8 cellular contexts compared by ENCODE assay signal in the genomic region with DNA sequence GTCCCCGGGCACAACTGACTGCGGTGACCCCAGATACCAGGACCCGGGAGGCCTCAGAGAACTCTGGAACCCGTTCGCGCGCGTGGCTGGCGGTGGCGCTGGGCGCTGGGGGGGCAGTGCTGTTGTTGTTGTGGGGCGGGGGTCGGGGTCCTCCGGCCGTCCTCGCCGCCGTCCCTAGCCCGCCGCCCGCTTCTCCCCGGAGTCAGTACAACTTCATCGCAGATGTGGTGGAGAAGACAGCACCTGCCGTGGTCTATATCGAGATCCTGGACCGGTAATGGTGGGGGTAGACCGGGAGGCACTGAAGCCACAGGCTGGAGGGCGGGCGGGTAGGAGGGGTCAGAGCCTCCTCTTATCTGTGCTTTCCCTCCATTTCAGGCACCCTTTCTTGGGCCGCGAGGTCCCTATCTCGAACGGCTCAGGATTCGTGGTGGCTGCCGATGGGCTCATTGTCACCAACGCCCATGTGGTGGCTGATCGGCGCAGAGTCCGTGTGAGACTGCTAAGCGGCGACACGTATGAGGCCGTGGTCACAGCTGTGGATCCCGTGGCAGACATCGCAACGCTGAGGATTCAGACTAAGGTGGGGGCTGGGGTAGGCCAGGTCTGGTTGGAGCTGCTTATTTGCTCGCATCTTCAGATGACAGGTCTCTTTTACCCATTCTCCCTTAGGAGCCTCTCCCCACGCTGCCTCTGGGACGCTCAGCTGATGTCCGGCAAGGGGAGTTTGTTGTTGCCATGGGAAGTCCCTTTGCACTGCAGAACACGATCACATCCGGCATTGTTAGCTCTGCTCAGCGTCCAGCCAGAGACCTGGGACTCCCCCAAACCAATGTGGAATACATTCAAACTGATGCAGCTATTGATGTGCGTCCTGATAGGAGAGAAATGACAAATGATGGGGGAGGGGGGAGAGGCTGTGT. TPM values are rescaled to one million over a fixed set of nuclear protein-coding genes. Genes with fewer than 3 reads are reported as not detected.
DNase-seq lines count a peak whose midpoint lies in the region; ATAC-seq and TF ChIP-seq lines count a peak whose summit lies in the region.

No MANE protein-coding gene starts in this region.

- H3K4me3 ChIP-seq in endodermal cell (ENCODE audit: low read length) = peak overlapping the region; percentile 99
- H3K4me3 ChIP-seq in mononuclear cell (ENCODE audit: low read length) = peak overlapping the region; percentile 76
- H3K4me3 ChIP-seq in thoracic aorta = peak overlapping the region; percentile 100

- peaks cover 35% of the 10 kb centered on the region for H3K36me3 ChIP-seq in endodermal cell (ENCODE audit: control insufficient read depth, insufficient read depth, low read length)
- H3K36me3 ChIP-seq in thoracic aorta = peaks cover 34% of the 10 kb centered on the region

- H3K27me3 ChIP-seq in endodermal cell (ENCODE audit: control insufficient read depth, insufficient read depth, low read length, poor library complexity, severe bottlenecking) (no peaks in the 10 kb centered on the region), mononuclear cell (ENCODE audit: insufficient read depth, low read length) (no peaks in the 10 kb centered on the region), thoracic aorta (replicated peaks; ENCODE audit: insufficient read depth) (no peaks in the 10 kb centered on the region)

- peak; percentile 35 for DNase-seq in DMS 273 treated with DMSO at 0.1 percent for 48 hours (lab: John Stamatoyannopoulos, UW)
- peak; percentile 45 for DNase-seq in KBM-7
- DNase-seq in activated CD4-positive, alpha-beta T cell treated with anti-CD3 and anti-CD28 coated beads, Interleukin-2, amount 50 U/mL, for 1 hour = peak; percentile 43
- peak; percentile 83 for DNase-seq in endodermal cell
- DNase-seq in thoracic aorta (ENCODE audit: low spot score) = no peak
- DNase-seq in cerebellar nuclear complex (lab: John Stamatoyannopoulos, UW) = no peak

- H3K9me3 Mint-ChIP-seq in endodermal cell = no peaks in the 10 kb centered on the region

- no peaks in the 10 kb centered on the region for H3K9me3 ChIP-seq in endodermal cell (ENCODE audit: control insufficient read depth, low read length)
- no peaks in the 10 kb centered on the region for H3K9me3 ChIP-seq in mononuclear cell (ENCODE audit: low read depth, low read length)
- no peaks in the 10 kb centered on the region for H3K9me3 ChIP-seq in thoracic aorta

- H3K27me3 Mint-ChIP-seq in endodermal cell (ENCODE audit: insufficient read depth) = no peaks in the 10 kb centered on the region

- ATAC-seq in GM21515 (IDR thresholded peaks at IDR 0.05; ENCODE audit: unreplicated experiment) (peak; percentile 28), thoracic aorta (ENCODE audit: insufficient number of reproducible peaks, low FRiP score, low read depth) (no peak)

- no peak overlapping the region for H3K27ac ChIP-seq in endodermal cell (ENCODE audit: low read depth, low read length)
- H3K27ac ChIP-seq in thoracic aorta = peak overlapping the region; percentile 65 to 81

- TF ChIP-seq CTCF in endodermal cell (conservative IDR thresholded peaks at IDR 0.05) (no peak), thoracic aorta (IDR thresholded peaks at IDR 0.05) (no peak)

- WGBS in endodermal cell (ENCODE audit: insufficient coverage in 1 of 2, insufficient read length in 1 of 2), 2 experiments = 16 to 31% methylated on average over 24 to 54 of the region's 54 CpGs

- in situ Hi-C loops in KBM-7 (cut with MboI; ENCODE audit: low pct_unique_long_range_greater_than_20kb, low sequenced_read_pairs) = no loop called here

- H3K9ac ChIP-seq in endodermal cell (ENCODE audit: extremely low read depth, low read length, poor library complexity, severe bottlenecking) = peak overlapping the region; percentile 66

- H3K4me1 ChIP-seq in endodermal cell (ENCODE audit: control insufficient read depth, insufficient read depth, low read length) (no peaks in the 10 kb centered on the region), mononuclear cell (ENCODE audit: insufficient read depth, low read length) (peaks cover 30% of the 10 kb centered on the region), thoracic aorta (ENCODE audit: control insufficient read depth in 1 of 2, low read depth in 2 of 2) (peaks cover 14 to 27% of the 10 kb centered on the region in 2 donors)

- peaks cover 7% of the 10 kb centered on the region for H3K4me1 Mint-ChIP-seq in endodermal cell

- peak overlapping the region; percentile 74 for H3K27ac Mint-ChIP-seq in endodermal cell

- peaks cover 35% of the 10 kb centered on the region for H3K36me3 Mint-ChIP-seq in endodermal cell (ENCODE audit: low read depth)

- peak overlapping the region; percentile 98 for H3K4me3 Mint-ChIP-seq in endodermal cell

RNA-seq across cellular contexts. Expression of gene HTRA2, which starts 0.8 kb away (rescaled TPM):
- total RNA-seq in endodermal cell (10 to 100 TPM; 32.8 to 38.9 TPM), mononuclear cell (17.9 TPM), thoracic aorta (10 to 100 TPM; 34.9 to 35.6 TPM)
- 27.5 TPM for polyA plus RNA-seq in endodermal cell (2013, experiment 1 of 2)
- polyA plus RNA-seq in endodermal cell (2013, experiment 2 of 2) = 26.4 TPM

RNA-seq across cellular contexts. Expression of gene AUP1, which starts 1.0 kb away (rescaled TPM):
- total RNA-seq in endodermal cell (10 to 100 TPM; 76.3 to 88.9 TPM), mononuclear cell (115 TPM), thoracic aorta (100 to 1,000 TPM in 1 of 2 donors, 10 to 100 TPM in 1; 85.5 to 113 TPM)
- 120 TPM for polyA plus RNA-seq in endodermal cell (2013, experiment 1 of 2)
- polyA plus RNA-seq in endodermal cell (2013, experiment 2 of 2) = 105 TPM

RNA-seq across cellular contexts. Expression of gene DQX1, which starts 4.5 kb away (rescaled TPM):
- total RNA-seq in endodermal cell = 1 to 10 TPM in 1 of 2 donors, under 1 TPM in 1; 0.93 to 1.1 TPM
- 0.64 TPM for polyA plus RNA-seq in endodermal cell (2013, experiment 1 of 2)
- 0.41 TPM for polyA plus RNA-seq in endodermal cell (2013, experiment 2 of 2)
- not detected for total RNA-seq in mononuclear cell
- total RNA-seq in thoracic aorta = 1 to 10 TPM in 1 of 2 donors, not detected in 1; 1.9 TPM

RNA-seq across cellular contexts. Expression of gene TLX2, which starts 16.2 kb away (rescaled TPM):
- under 1 TPM; 0.22 to 0.27 TPM for total RNA-seq in endodermal cell
- 0.32 TPM for polyA plus RNA-seq in endodermal cell (2013, experiment 1 of 2)
- 0.50 TPM for polyA plus RNA-seq in endodermal cell (2013, experiment 2 of 2)
- 0.10 TPM for total RNA-seq in mononuclear cell
- total RNA-seq in thoracic aorta = not detected

RNA-seq across cellular contexts. Expression of gene PCGF1, which starts 23.0 kb away (rescaled TPM):
- total RNA-seq in endodermal cell (10 to 100 TPM; 15.5 to 21.4 TPM), mononuclear cell (12.1 TPM), thoracic aorta (1 to 10 TPM; 7.8 to 8.0 TPM)
- 22.9 TPM for polyA plus RNA-seq in endodermal cell (2013, experiment 1 of 2)
- 20.5 TPM for polyA plus RNA-seq in endodermal cell (2013, experiment 2 of 2)

Comparison
In these comparisons a context has a peak if more than half of its experiments do, and no peak if none do; other contexts are left out.
1. DNase-seq: peak in DMS 273 treated with DMSO at 0.1 percent for 48 hours (single experiment), KBM-7 (single experiment), activated CD4-positive, alpha-beta T cell treated with anti-CD3 and anti-CD28 coated beads, Interleukin-2, amount 50 U/mL, for 1 hour (single experiment) and endodermal cell (single experiment); none in thoracic aorta (single experiment) and cerebellar nuclear complex (0 of 2).
2. Peak in every context shown above with its lines, with median percentiles within 50 percentile points of each other: H3K4me3 ChIP-seq.